Comparison of ENCODE assay signal across 8 cellular contexts in genomic region chr6:130020106-130020851, GRCh38. TPM values are rescaled to one million over a fixed set of nuclear protein-coding genes. Genes with fewer than 3 reads are reported as not detected.
DNase-seq lines count a peak whose midpoint lies in the region; ATAC-seq and TF ChIP-seq lines count a peak whose summit lies in the region.

No MANE protein-coding gene starts in this region.

- intact Hi-C loops in Caco-2 (cut with micrococcal nuclease; ENCODE audit: unreplicated experiment): no loop called here
- intact Hi-C loops in activated CD8-positive, alpha-beta T cell treated with anti-CD3 and anti-CD28 coated beads for 36 hours (cut with micrococcal nuclease): loop anchor here (5.0 to 10.0 kb wide), 3 partner anchors 78 to 525 kb away; no protein-coding TSS in a partner anchor

- no peaks in the 10 kb centered on the region for H3K9me3 Mint-ChIP-seq in Caco-2 (ENCODE audit: unreplicated experiment)
- no peaks in the 10 kb centered on the region for H3K9me3 Mint-ChIP-seq in activated CD8-positive, alpha-beta T cell treated with anti-CD3 and anti-CD28 coated beads for 36 hours
- H3K9me3 Mint-ChIP-seq in effector memory CD8-positive, alpha-beta T cell: no peaks in the 10 kb centered on the region
- no peaks in the 10 kb centered on the region for H3K9me3 Mint-ChIP-seq in mesothelial cell of epicardium
- H3K9me3 Mint-ChIP-seq in stimulated activated naive CD8-positive, alpha-beta T cell treated with anti-CD3 and anti-CD28 coated beads, Interleukin-15, Interleukin-2, amounts not matched to agents 100 ng/mL and 50 ng/mL, for 24 hours: no peaks in the 10 kb centered on the region

- peak overlapping the region; percentile 50 for H3K27ac Mint-ChIP-seq in Caco-2 (ENCODE audit: unreplicated experiment)
- peak overlapping the region; percentile 96 for H3K27ac Mint-ChIP-seq in activated CD8-positive, alpha-beta T cell treated with anti-CD3 and anti-CD28 coated beads for 36 hours
- peak overlapping the region; percentile 91 to 95 for H3K27ac Mint-ChIP-seq in effector memory CD8-positive, alpha-beta T cell
- peak overlapping the region; percentile 98 for H3K27ac Mint-ChIP-seq in mesothelial cell of epicardium
- peak overlapping the region; percentile 91 for H3K27ac Mint-ChIP-seq in stimulated activated naive CD8-positive, alpha-beta T cell treated with anti-CD3 and anti-CD28 coated beads, Interleukin-15, Interleukin-2, amounts not matched to agents 100 ng/mL and 50 ng/mL, for 24 hours

- no TSS peak for BruUV-seq in Caco-2 (replicated peaks; lab: Mats Ljungman, UMichigan)

- H3K36me3 Mint-ChIP-seq in Caco-2 (ENCODE audit: insufficient read depth, unreplicated experiment) (peaks cover 9% of the 10 kb centered on the region), mesothelial cell of epicardium (peaks cover 9% of the 10 kb centered on the region)
- peaks cover 18% of the 10 kb centered on the region for H3K36me3 Mint-ChIP-seq in activated CD8-positive, alpha-beta T cell treated with anti-CD3 and anti-CD28 coated beads for 36 hours (ENCODE audit: low read depth)
- peaks cover 16% of the 10 kb centered on the region for H3K36me3 Mint-ChIP-seq in effector memory CD8-positive, alpha-beta T cell (ENCODE audit: insufficient read depth)
- peaks cover 10% of the 10 kb centered on the region for H3K36me3 Mint-ChIP-seq in stimulated activated naive CD8-positive, alpha-beta T cell treated with anti-CD3 and anti-CD28 coated beads, Interleukin-15, Interleukin-2, amounts not matched to agents 100 ng/mL and 50 ng/mL, for 24 hours (ENCODE audit: low read depth)

- peaks cover 8% of the 10 kb centered on the region; the same call in 1 of the 2 replicates for H3K4me1 ChIP-seq in Caco-2

- no peaks in the 10 kb centered on the region for H3K27me3 ChIP-seq in Caco-2 (replicated peaks; ENCODE audit: control insufficient read depth, insufficient read depth, low read length)

- H3K4me3 ChIP-seq in Caco-2 (ENCODE audit: low read depth, low read length): peak overlapping the region; percentile 80

- ATAC-seq in activated CD8-positive, alpha-beta T cell treated with anti-CD3 and anti-CD28 coated beads for 36 hours: peak; percentile 16
- ATAC-seq in effector memory CD8-positive, alpha-beta T cell (replicated peaks): peak; percentile 31

- no peaks in the 10 kb centered on the region for H3K27me3 Mint-ChIP-seq in Caco-2 (ENCODE audit: insufficient read depth, unreplicated experiment)
- H3K27me3 Mint-ChIP-seq in activated CD8-positive, alpha-beta T cell treated with anti-CD3 and anti-CD28 coated beads for 36 hours: no peaks in the 10 kb centered on the region
- H3K27me3 Mint-ChIP-seq in effector memory CD8-positive, alpha-beta T cell: no peaks in the 10 kb centered on the region
- H3K27me3 Mint-ChIP-seq in mesothelial cell of epicardium (ENCODE audit: low read depth): no peaks in the 10 kb centered on the region
- H3K27me3 Mint-ChIP-seq in stimulated activated naive CD8-positive, alpha-beta T cell treated with anti-CD3 and anti-CD28 coated beads, Interleukin-15, Interleukin-2, amounts not matched to agents 100 ng/mL and 50 ng/mL, for 24 hours: no peaks in the 10 kb centered on the region

- DNase-seq in Caco-2 (peak in 1 of 2 experiments; percentile 21), HK-2 (ENCODE audit: unreplicated experiment) (peak; percentile 17), mesothelial cell of epicardium (ENCODE audit: low spot score in 2 of 2, unreplicated experiment in 2 of 2) (peak; percentile 31 to 45), NOMO-1 (lab: John Stamatoyannopoulos, UW; ENCODE audit: unreplicated experiment in 2 of 2) (no peak), putamen (ENCODE audit: low spot score) (no peak)
- peak; percentile 56 for DNase-seq in activated CD8-positive, alpha-beta T cell treated with anti-CD3 and anti-CD28 coated beads for 36 hours
- peak; percentile 11 to 42 (median 24) for DNase-seq in effector memory CD8-positive, alpha-beta T cell

- H3K36me3 ChIP-seq in Caco-2 (ENCODE audit: control insufficient read depth, insufficient read depth, low read length): no peaks in the 10 kb centered on the region

- H3K4me1 Mint-ChIP-seq in Caco-2 (ENCODE audit: low read depth, unreplicated experiment): no peaks in the 10 kb centered on the region
- peaks cover 40% of the 10 kb centered on the region for H3K4me1 Mint-ChIP-seq in activated CD8-positive, alpha-beta T cell treated with anti-CD3 and anti-CD28 coated beads for 36 hours (ENCODE audit: low read depth)
- peaks cover 5 to 22% of the 10 kb centered on the region in 2 donors for H3K4me1 Mint-ChIP-seq in effector memory CD8-positive, alpha-beta T cell (ENCODE audit: low read depth in 2 of 2)
- H3K4me1 Mint-ChIP-seq in mesothelial cell of epicardium: peaks cover 10% of the 10 kb centered on the region
- H3K4me1 Mint-ChIP-seq in stimulated activated naive CD8-positive, alpha-beta T cell treated with anti-CD3 and anti-CD28 coated beads, Interleukin-15, Interleukin-2, amounts not matched to agents 100 ng/mL and 50 ng/mL, for 24 hours (ENCODE audit: low read depth): peaks cover 35% of the 10 kb centered on the region

- H3K4me3 Mint-ChIP-seq in Caco-2 (ENCODE audit: unreplicated experiment): peak overlapping the region; percentile 83
- peak overlapping the region; percentile 94 for H3K4me3 Mint-ChIP-seq in activated CD8-positive, alpha-beta T cell treated with anti-CD3 and anti-CD28 coated beads for 36 hours
- H3K4me3 Mint-ChIP-seq in effector memory CD8-positive, alpha-beta T cell: peak overlapping the region; percentile 91 to 98
- peak overlapping the region; percentile 95 for H3K4me3 Mint-ChIP-seq in mesothelial cell of epicardium
- H3K4me3 Mint-ChIP-seq in stimulated activated naive CD8-positive, alpha-beta T cell treated with anti-CD3 and anti-CD28 coated beads, Interleukin-15, Interleukin-2, amounts not matched to agents 100 ng/mL and 50 ng/mL, for 24 hours: peak overlapping the region; percentile 93

- TF ChIP-seq CTCF in Caco-2 (IDR thresholded peaks at IDR 0.05; ENCODE audit: insufficient read depth in 1 of 2, low read depth in 1 of 2, low read length in 1 of 2, severe bottlenecking in 1 of 2, unreplicated experiment in 1 of 2): no peak
- TF ChIP-seq CTCF in activated CD8-positive, alpha-beta T cell treated with anti-CD3 and anti-CD28 coated beads for 36 hours (IDR thresholded peaks at IDR 0.05): no peak
- no peak for TF ChIP-seq CTCF in mesothelial cell of epicardium (IDR thresholded peaks at IDR 0.05; ENCODE audit: unreplicated experiment)

- POLR2A ChIA-PET in Caco-2 (lab: Charles Lee): no interaction called here
- POLR2A ChIA-PET in activated CD8-positive, alpha-beta T cell treated with anti-CD3 and anti-CD28 coated beads for 36 hours (lab: Charles Lee): interaction anchor here (1.1 to 1.3 kb wide), 2 partner anchors 9 to 276 kb away, joined by 3 to 4 read pairs; no protein-coding TSS in a partner anchor

- no peaks in the 10 kb centered on the region for H3K9me3 ChIP-seq in Caco-2

- CTCF ChIA-PET in Caco-2 (lab: Charles Lee): interaction anchor here (1.0 to 2.0 kb wide), 4 partner anchors 73 to 246 kb away, joined by 4 to 5 read pairs (median 4); no protein-coding TSS in a partner anchor
- CTCF ChIA-PET in activated CD8-positive, alpha-beta T cell treated with anti-CD3 and anti-CD28 coated beads for 36 hours (lab: Charles Lee): interaction anchor here (1.0 to 3.0 kb wide), 12 partner anchors 13 to 422 kb away, joined by 3 to 48 read pairs (median 4); no protein-coding TSS in a partner anchor

RNA-seq across cellular contexts. Expression of gene L3MBTL3, which starts 1.9 kb away (rescaled TPM):
- total RNA-seq in Caco-2 (2022) (14.3 and 16.3 TPM in 2 replicates), mesothelial cell of epicardium (35.8 to 43.4 TPM (median 36.8 TPM) in 3 replicates)
- total RNA-seq in activated CD8-positive, alpha-beta T cell treated with anti-CD3 and anti-CD28 coated beads for 36 hours: 10 to 100 TPM; 13.5 to 14.9 TPM

Comparison
In these comparisons a context has a peak if more than half of its experiments do, and no peak if none do; other contexts are left out.
1. DNase-seq: peak in HK-2 (single experiment), activated CD8-positive, alpha-beta T cell treated with anti-CD3 and anti-CD28 coated beads for 36 hours (single experiment), effector memory CD8-positive, alpha-beta T cell (3 of 3) and mesothelial cell of epicardium (2 of 2); none in NOMO-1 (0 of 2) and putamen (single experiment).
2. Peak in every context shown above with its lines, with median percentiles within 50 percentile points of each other: H3K27ac Mint-ChIP-seq and H3K4me3 Mint-ChIP-seq.